ENCODE assay signal across 8 cellular contexts in genomic region chr10:16436367-16436757, GRCh38. TPM values are rescaled to one million over a fixed set of nuclear protein-coding genes. Genes with fewer than 3 reads are reported as not detected.
DNase-seq lines count a peak whose midpoint lies in the region; ATAC-seq and TF ChIP-seq lines count a peak whose summit lies in the region.

No MANE protein-coding gene starts in this region.

- H3K9me3 ChIP-seq in PC-3 (ENCODE audit: low read length) (no peaks in the 10 kb centered on the region), mucosa of stomach (ENCODE audit: control insufficient read depth, low read length) (no peaks in the 10 kb centered on the region)

- H3K9me2 ChIP-seq in PC-3 (replicated peaks; ENCODE audit: low read length), result no peaks in the 10 kb centered on the region

- TF ChIP-seq CTCF in PC-3 (conservative IDR thresholded peaks at IDR 0.05; ENCODE audit: low read depth, low read length) (no peak), dorsolateral prefrontal cortex (IDR thresholded peaks at IDR 0.05 in 54 of 56, conservative IDR thresholded peaks at IDR 0.05 in 2 of 56; ENCODE audit: low read depth in 1 of 56, partially characterized antibody in 56 of 56) (no peak)

- intact Hi-C loops in PC-3 (cut with micrococcal nuclease) (loop anchor here (2.0 kb wide), 2 partner anchors 56 to 380 kb away; partner anchors contain the start of gene RSU1), dorsolateral prefrontal cortex (cut with DNase I) (no loop called here)

- H3K27ac ChIP-seq in PC-3 (ENCODE audit: low read length) (no peak overlapping the region), dorsolateral prefrontal cortex (peak overlapping the region in 5 of 59 donors; percentile 5 to 57 (median 31))

- H3K36me3 ChIP-seq in PC-3 (ENCODE audit: low read depth, low read length), result no peaks in the 10 kb centered on the region
- H3K36me3 ChIP-seq in mucosa of stomach (ENCODE audit: control insufficient read depth, insufficient read depth, low read length), result no peaks in the 10 kb centered on the region

- peak overlapping the region; percentile 39; the same call in 1 of the 2 replicates for H3K9ac ChIP-seq in PC-3 (ENCODE audit: low read length)
- H3K9ac ChIP-seq in mucosa of stomach (ENCODE audit: low read length), result peak overlapping the region; percentile 91

- ATAC-seq in HG02678 (IDR thresholded peaks at IDR 0.05; ENCODE audit: unreplicated experiment) (peak; percentile 5), PC-3 (peak; percentile 5)

- H3F3A ChIP-seq in PC-3 (ENCODE audit: low read length, unreplicated experiment), result no peaks in the 10 kb centered on the region

- no TSS peak for BruUV-seq in PC-3 (replicated peaks; lab: Mats Ljungman, UMichigan)

- peak overlapping the region; percentile 71 for H3K4me2 ChIP-seq in PC-3 (ENCODE audit: low read length)

- H3K4me1 ChIP-seq in PC-3 (ENCODE audit: insufficient read depth, low read length) (peaks cover 25% of the 10 kb centered on the region; the same call in 1 of the 2 replicates), mucosa of stomach (ENCODE audit: control insufficient read depth, insufficient read depth, low read length) (peaks cover 11% of the 10 kb centered on the region)

- POLR2A ChIA-PET in PC-3 (lab: Charles Lee; ENCODE audit: unreplicated experiment), result no interaction called here

- H2AFZ ChIP-seq in PC-3 (ENCODE audit: low read length), result peak overlapping the region; percentile 72

- DNase-seq in NCI-H2227 treated with DMSO at 0.1 percent for 48 hours (lab: John Stamatoyannopoulos, UW) (peak; percentile 56), NCI-H2227 (lab: John Stamatoyannopoulos, UW; ENCODE audit: unreplicated experiment) (no peak), PC-3 (peak; percentile 1), dorsolateral prefrontal cortex (peak in 1 of 10 donors; percentile 16), MV-4-11 (lab: John Stamatoyannopoulos, UW) (no peak)
- DNase-seq in stimulated activated naive CD4-positive, alpha-beta T cell treated with Interleukin-2 at 50 U/mL for 16 hours (lab: John Stamatoyannopoulos, UW), result no peak

- H3K79me2 ChIP-seq in PC-3 (ENCODE audit: low read length), result peaks cover 7% of the 10 kb centered on the region

- CTCF ChIA-PET in PC-3 (lab: Charles Lee), result no interaction called here

- H3K4me3 ChIP-seq in PC-3 (ENCODE audit: low read length) (peak overlapping the region; percentile 70), dorsolateral prefrontal cortex (peak overlapping the region in 58 of 59 donors; percentile 2 to 71 (median 55)), mucosa of stomach (ENCODE audit: low read length) (peak overlapping the region; percentile 80)

- no peaks in the 10 kb centered on the region for H4K20me1 ChIP-seq in PC-3 (ENCODE audit: low read length)

- no peaks in the 10 kb centered on the region for H3K27me3 ChIP-seq in PC-3 (ENCODE audit: low read length)
- H3K27me3 ChIP-seq in dorsolateral prefrontal cortex, result peaks cover 0 to 40% (median 0%) of the 10 kb centered on the region in 45 donors
- H3K27me3 ChIP-seq in mucosa of stomach (ENCODE audit: control insufficient read depth, insufficient read depth, low read length), result no peaks in the 10 kb centered on the region

RNA-seq across cellular contexts. Expression of gene PTER, which starts 0.4 kb away (rescaled TPM):
- 6.6 and 9.3 TPM in 2 replicates for total RNA-seq in PC-3 (2014; rRNA removed)
- 1 to 10 TPM in 104 of 120 experiments, under 1 TPM in 16; 0.31 to 4.6 (median 1.7) TPM for total RNA-seq in dorsolateral prefrontal cortex

Comparison
In these comparisons a context has a peak if more than half of its experiments do, and no peak if none do; other contexts are left out.
1. DNase-seq: peak in NCI-H2227 treated with DMSO at 0.1 percent for 48 hours (single experiment) and PC-3 (single experiment); none in NCI-H2227 (single experiment), stimulated activated naive CD4-positive, alpha-beta T cell treated with Interleukin-2 at 50 U/mL for 16 hours (single experiment) and MV-4-11 (single experiment).
2. Peak in every context shown above with its lines, with median percentiles within 50 percentile points of each other: H3K4me3 ChIP-seq.